In the genomic region with DNA sequence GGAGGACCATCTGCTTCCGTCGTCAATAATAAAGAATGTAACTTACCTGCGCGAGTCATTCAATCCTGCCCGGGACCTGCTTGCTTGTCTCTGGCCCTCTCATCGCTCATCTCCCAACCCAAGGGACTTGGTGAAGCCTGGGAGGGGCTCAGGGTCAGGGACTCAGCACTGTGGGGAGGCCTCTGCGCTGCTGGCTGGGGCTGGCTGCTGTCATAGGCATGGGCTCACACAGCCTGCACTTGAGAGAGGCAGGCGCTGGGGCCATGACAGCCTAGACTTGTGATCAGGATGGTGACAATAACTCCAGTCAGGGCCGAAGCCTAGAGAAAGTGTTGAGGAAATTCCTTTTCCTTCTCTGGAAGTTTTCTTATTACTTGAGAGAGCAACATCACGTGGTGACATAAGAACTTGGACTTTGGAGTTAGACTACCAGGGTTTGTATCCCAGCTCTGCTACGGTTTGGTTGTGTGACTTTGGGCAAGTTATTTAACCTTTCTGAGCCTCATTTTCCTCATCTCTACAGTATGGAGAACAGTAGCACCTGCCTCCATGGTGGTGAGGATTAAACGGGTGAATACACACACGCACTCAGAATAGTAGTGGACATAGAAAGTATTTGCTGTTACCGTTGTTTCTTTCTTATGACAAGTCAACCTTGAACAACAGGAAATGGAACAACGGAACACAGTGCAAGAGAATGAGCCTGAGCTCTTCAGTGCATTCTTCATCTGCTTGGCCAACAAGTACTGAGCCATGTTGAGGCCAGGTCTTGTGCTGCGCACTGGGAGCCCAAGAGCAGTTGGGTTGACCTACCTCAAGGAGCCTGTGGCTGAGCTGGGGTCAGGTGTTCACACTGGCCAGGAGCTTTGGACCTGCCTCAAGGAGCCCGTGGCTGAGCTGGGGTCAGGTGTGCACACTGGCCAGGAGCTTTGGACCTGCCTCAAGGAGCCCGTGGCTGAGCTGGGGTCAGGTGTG, we compare ENCODE assay signal across 14 cellular contexts.
DNase-seq lines count a peak whose midpoint lies in the region; ATAC-seq and TF ChIP-seq lines count a peak whose summit lies in the region.
"Had no signal": no experiment of that assay in that cellular context is flagged by ENCODE, and none has a peak within 500 bp of the region (broad histone marks: within the 10 kb centered on the region; RNA-seq: fewer than 3 reads in every experiment).

No MANE protein-coding gene starts in this region.

- peaks cover 3% of the 10 kb centered on the region for H3K36me3 Mint-ChIP-seq in mesothelial cell of epicardium
- H3K36me3 Mint-ChIP-seq in natural killer cell treated with Interleukin-12 subunit alpha and Interleukin-12 subunit beta and Interleukin-15 and Interleukin-18, amount 100 ng/mL, for 72 hours, result no peaks in the 10 kb centered on the region

- DNase-seq in left colon (no peak), DMS 273 treated with DMSO at 0.1 percent for 48 hours (lab: John Stamatoyannopoulos, UW) (no peak), mesothelial cell of epicardium (ENCODE audit: low spot score in 2 of 2, unreplicated experiment in 2 of 2) (no peak), Right ventricle myocardium superior (no peak)
- DNase-seq in natural killer cell treated with Interleukin-12 subunit alpha and Interleukin-12 subunit beta and Interleukin-15 and Interleukin-18, amount 100 ng/mL, for 72 hours (ENCODE audit: low spot score), result no peak
- DNase-seq: activated CD8-positive, alpha-beta T cell treated with anti-CD3 and anti-CD28 coated beads for 36 hours; COR-L47; GM23248; upper lobe of left lung had no signal

- no peaks in the 10 kb centered on the region for H3K27me3 Mint-ChIP-seq in mesothelial cell of epicardium (ENCODE audit: low read depth)
- no peaks in the 10 kb centered on the region for H3K27me3 Mint-ChIP-seq in natural killer cell treated with Interleukin-12 subunit alpha and Interleukin-12 subunit beta and Interleukin-15 and Interleukin-18, amount 100 ng/mL, for 72 hours
- H3K27me3 Mint-ChIP-seq: activated CD8-positive, alpha-beta T cell treated with anti-CD3 and anti-CD28 coated beads for 36 hours had no signal

- peaks cover 10% of the 10 kb centered on the region for H3K4me1 Mint-ChIP-seq in mesothelial cell of epicardium
- H3K4me1 Mint-ChIP-seq in natural killer cell treated with Interleukin-12 subunit alpha and Interleukin-12 subunit beta and Interleukin-15 and Interleukin-18, amount 100 ng/mL, for 72 hours (ENCODE audit: low read depth in 2 of 2), result peaks cover 21% of the 10 kb centered on the region in 2 donors

- no peak overlapping the region for H3K4me3 Mint-ChIP-seq in mesothelial cell of epicardium
- no peak overlapping the region for H3K4me3 Mint-ChIP-seq in natural killer cell treated with Interleukin-12 subunit alpha and Interleukin-12 subunit beta and Interleukin-15 and Interleukin-18, amount 100 ng/mL, for 72 hours
- H3K4me3 Mint-ChIP-seq: activated CD8-positive, alpha-beta T cell treated with anti-CD3 and anti-CD28 coated beads for 36 hours had no signal

- no peak for TF ChIP-seq CTCF in mesothelial cell of epicardium (IDR thresholded peaks at IDR 0.05; ENCODE audit: unreplicated experiment)

- ATAC-seq in GM18508 (IDR thresholded peaks at IDR 0.05; ENCODE audit: insufficient read depth, unreplicated experiment) (peak; percentile 82), GM21515 (IDR thresholded peaks at IDR 0.05; ENCODE audit: unreplicated experiment) (peak; percentile 59), HG03354 (IDR thresholded peaks at IDR 0.05; ENCODE audit: poor library complexity, severe bottlenecking, unreplicated experiment) (peak; percentile 88), left colon (peak; percentile 88), Right ventricle myocardium superior (ENCODE audit: poor library complexity) (no peak)
- no peak for ATAC-seq in natural killer cell treated with Interleukin-12 subunit alpha and Interleukin-12 subunit beta and Interleukin-15 and Interleukin-18, amount 100 ng/mL, for 72 hours
- ATAC-seq: activated CD8-positive, alpha-beta T cell treated with anti-CD3 and anti-CD28 coated beads for 36 hours; gastroesophageal sphincter; Panc1 had no signal

- no peaks in the 10 kb centered on the region for H3K9me3 Mint-ChIP-seq in mesothelial cell of epicardium
- no peaks in the 10 kb centered on the region for H3K9me3 Mint-ChIP-seq in natural killer cell treated with Interleukin-12 subunit alpha and Interleukin-12 subunit beta and Interleukin-15 and Interleukin-18, amount 100 ng/mL, for 72 hours
- H3K9me3 Mint-ChIP-seq: activated CD8-positive, alpha-beta T cell treated with anti-CD3 and anti-CD28 coated beads for 36 hours had no signal

- no peak overlapping the region for H3K27ac Mint-ChIP-seq in mesothelial cell of epicardium
- H3K27ac Mint-ChIP-seq in natural killer cell treated with Interleukin-12 subunit alpha and Interleukin-12 subunit beta and Interleukin-15 and Interleukin-18, amount 100 ng/mL, for 72 hours, result no peak overlapping the region
- H3K27ac Mint-ChIP-seq: activated CD8-positive, alpha-beta T cell treated with anti-CD3 and anti-CD28 coated beads for 36 hours had no signal

- intact Hi-C loops in left colon (cut with DNase I, micrococcal nuclease), result no loop called here
- intact Hi-C loops in Right ventricle myocardium superior (cut with DNase I), result no loop called here

Comparison
In these comparisons a context has a peak if more than half of its experiments do, and no peak if none do; other contexts are left out.
1. ATAC-seq: peak in GM18508 (single experiment), GM21515 (single experiment), HG03354 (single experiment) and left colon (single experiment); none in natural killer cell treated with Interleukin-12 subunit alpha and Interleukin-12 subunit beta and Interleukin-15 and Interleukin-18, amount 100 ng/mL, for 72 hours (0 of 2) and Right ventricle myocardium superior (single experiment).